Comparison of ENCODE assay signal across 3 cellular contexts in genomic region chr16:74324777-74325176, GRCh38. TPM values are rescaled to one million over a fixed set of nuclear protein-coding genes. Genes with fewer than 3 reads are reported as not detected.
"Had no signal": no experiment of that assay in that cellular context is flagged by ENCODE, and none has a peak within 500 bp of the region (broad histone marks: within the 10 kb centered on the region; RNA-seq: fewer than 3 reads in every experiment).

No MANE protein-coding gene starts in this region.

RNA-seq across cellular contexts. Expression of gene NPIPB15, which starts 51.3 kb away (rescaled TPM):
- total RNA-seq: occipital lobe, vagina had no signal
- polyA plus RNA-seq: neural cell had no signal
